ENCODE assay signal across 8 cellular contexts in the genomic region with DNA sequence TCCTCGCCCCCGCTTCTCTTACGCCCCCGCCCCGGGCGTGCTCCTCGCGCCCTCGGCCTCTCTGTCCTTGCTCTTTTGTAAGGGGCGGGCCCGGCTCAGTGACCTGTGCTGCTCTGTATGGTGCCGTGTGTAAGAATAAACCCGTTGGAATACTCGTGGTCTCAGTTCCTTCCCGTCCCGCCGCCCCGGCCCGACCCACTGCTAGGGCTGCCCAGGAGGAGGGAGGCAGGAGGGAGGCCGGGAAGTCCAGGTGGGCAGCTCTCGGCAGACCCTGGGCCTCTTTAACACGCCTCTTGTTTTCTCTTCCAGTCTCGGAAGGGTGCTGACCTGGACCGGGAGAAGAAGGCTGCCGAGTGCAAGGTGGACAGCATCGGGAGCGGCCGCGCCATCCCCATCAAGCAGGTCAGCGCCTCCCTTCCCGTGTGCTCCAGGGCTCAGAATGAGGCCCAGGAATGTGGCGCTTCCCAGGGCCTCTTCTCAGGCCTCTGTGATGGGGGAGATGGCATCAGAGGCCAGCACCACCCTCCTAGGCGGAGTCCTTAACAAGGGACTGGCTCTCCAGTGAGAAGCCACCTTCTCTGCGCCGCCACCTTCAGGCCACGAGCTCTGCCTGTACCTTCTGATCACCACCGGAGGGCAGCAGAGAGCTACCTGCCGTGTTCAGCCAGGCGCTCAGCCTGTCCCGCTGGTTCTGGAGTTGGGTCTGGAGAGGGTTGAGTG. TPM values are rescaled to one million over a fixed set of nuclear protein-coding genes. Genes with fewer than 3 reads are reported as not detected.
A peak's percentile ranks its signal among the peaks of the same experiment; 100 is the strongest.
DNase-seq lines count a peak whose midpoint lies in the region; ATAC-seq and TF ChIP-seq lines count a peak whose summit lies in the region.

No MANE protein-coding gene starts in this region.

- H3K27ac Mint-ChIP-seq in activated B cell treated with CpG ODN at 0.5 μM for 24 hours: no peak overlapping the region

- TF ChIP-seq CTCF in activated B cell treated with CpG ODN at 0.5 μM for 24 hours (IDR thresholded peaks at IDR 0.05) (peak; percentile 17), cardiac fibroblast (IDR thresholded peaks at IDR 0.05; ENCODE audit: low read depth, low read length) (peak; percentile 100), kidney epithelial cell (IDR thresholded peaks at IDR 0.05; ENCODE audit: insufficient read depth, low read length, poor library complexity, severe bottlenecking) (peak; percentile 100)

- H3K27me3 Mint-ChIP-seq in activated B cell treated with CpG ODN at 0.5 μM for 24 hours: peaks cover 4% of the 10 kb centered on the region

- peaks cover 2% of the 10 kb centered on the region for H3K36me3 Mint-ChIP-seq in activated B cell treated with CpG ODN at 0.5 μM for 24 hours (ENCODE audit: low read depth)

- H3K4me3 Mint-ChIP-seq in activated B cell treated with CpG ODN at 0.5 μM for 24 hours: no peak overlapping the region

- H3K4me1 Mint-ChIP-seq in activated B cell treated with CpG ODN at 0.5 μM for 24 hours: peaks cover 3% of the 10 kb centered on the region

- intact Hi-C loops in activated B cell treated with CpG ODN at 0.5 μM for 24 hours (cut with micrococcal nuclease): loop anchor here (1.0 kb wide), 4 partner anchors 45 to 180 kb away; no protein-coding TSS in a partner anchor

- DNase-seq in A172 (ENCODE audit: low spot score) (peak; percentile 79), NCI-H226 (peak; percentile 57), activated B cell treated with CpG ODN at 0.5 μM for 24 hours (peak; percentile 67), cardiac fibroblast (ENCODE audit: low read depth in 2 of 2) (peak; percentile 81 to 84), kidney epithelial cell (ENCODE audit: low read depth) (peak; percentile 31)
- peak; percentile 70 for DNase-seq in stimulated activated CD4-positive, alpha-beta T cell treated with anti-CD3 and anti-CD28 coated beads, Interleukin-2, amount 100 ng/mL, for 4 hours (ENCODE audit: low read depth)

- no peaks in the 10 kb centered on the region for H3K27me3 ChIP-seq in kidney epithelial cell (ENCODE audit: control insufficient read depth, insufficient read depth, low read length)

- no peaks in the 10 kb centered on the region for H3K9me3 Mint-ChIP-seq in activated B cell treated with CpG ODN at 0.5 μM for 24 hours

- CTCF ChIA-PET in activated B cell treated with CpG ODN at 0.5 μM for 24 hours (lab: Charles Lee): interaction anchor here (1.0 to 1.6 kb wide), 14 partner anchors 8 to 181 kb away, joined by 3 to 16 read pairs (median 4); no protein-coding TSS in a partner anchor

- H3K4me3 ChIP-seq in cardiac fibroblast (replicated peaks in 1 of 2; ENCODE audit: low read depth in 2 of 2, low read length in 2 of 2) (no peak overlapping the region), kidney epithelial cell (ENCODE audit: low read depth, low read length) (no peak overlapping the region)

- peak; percentile 93 for ATAC-seq in GM18511 (IDR thresholded peaks at IDR 0.05; ENCODE audit: unreplicated experiment)
- peak; percentile 69 for ATAC-seq in HG03103 (IDR thresholded peaks at IDR 0.05; ENCODE audit: low read depth, unreplicated experiment)
- peak; percentile 98 for ATAC-seq in activated B cell treated with CpG ODN at 0.5 μM for 24 hours (ENCODE audit: low read depth)

- POLR2A ChIA-PET in activated B cell treated with CpG ODN at 0.5 μM for 24 hours (lab: Charles Lee): interaction anchor here (0.6 kb wide), 1 partner anchor 181 kb away, joined by 5 read pairs; no protein-coding TSS in a partner anchor

- peaks cover 6% of the 10 kb centered on the region for H3K36me3 ChIP-seq in kidney epithelial cell (ENCODE audit: control insufficient read depth, insufficient read depth, low read length)

RNA-seq across cellular contexts. Expression of a gene that starts 37.4 kb away (rescaled TPM):
- 46.4 and 58.9 TPM in 2 replicates for total RNA-seq in A172 (2014; rRNA removed; shearing (Covaris generic))
- total RNA-seq in activated B cell treated with CpG ODN at 0.5 μM for 24 hours: 6.5 and 7.4 TPM in 2 replicates
- total RNA-seq in kidney epithelial cell: 77.4 and 92.8 TPM in 2 replicates

RNA-seq across cellular contexts. Expression of a gene that starts 40.4 kb away (rescaled TPM):
- total RNA-seq in A172 (2014; rRNA removed; shearing (Covaris generic)): 28.9 and 42.8 TPM in 2 replicates
- total RNA-seq in activated B cell treated with CpG ODN at 0.5 μM for 24 hours (40.5 and 43.5 TPM in 2 replicates), kidney epithelial cell (46.3 and 66.0 TPM in 2 replicates)

RNA-seq across cellular contexts. Expression of a gene that starts 43.0 kb away (rescaled TPM):
- total RNA-seq in A172 (2014; rRNA removed; shearing (Covaris generic)): 95.4 and 118 TPM in 2 replicates
- total RNA-seq in activated B cell treated with CpG ODN at 0.5 μM for 24 hours (97.6 and 103 TPM in 2 replicates), kidney epithelial cell (70.9 and 71.7 TPM in 2 replicates)

RNA-seq across cellular contexts. Expression of a gene that starts 43.8 kb away (rescaled TPM):
- total RNA-seq in A172 (2014; rRNA removed; shearing (Covaris generic)): 0.41 TPM in 1 of 2 replicates, not detected in the other
- not detected in 2 replicates for total RNA-seq in activated B cell treated with CpG ODN at 0.5 μM for 24 hours
- total RNA-seq in kidney epithelial cell: not detected in 2 replicates

Comparison
In these comparisons a context has a peak if more than half of its experiments do, and no peak if none do; other contexts are left out.
1. DNase-seq: peak in every context shown above with its lines; median percentile 82 in cardiac fibroblast; 79 in A172; 70 in stimulated activated CD4-positive, alpha-beta T cell treated with anti-CD3 and anti-CD28 coated beads, Interleukin-2, amount 100 ng/mL, for 4 hours; 67 in activated B cell treated with CpG ODN at 0.5 μM for 24 hours; 57 in NCI-H226; 31 in kidney epithelial cell.
2. CTCF ChIP-seq: peak in every context shown above with its lines; median percentile 100 in cardiac fibroblast; 100 in kidney epithelial cell; 17 in activated B cell treated with CpG ODN at 0.5 μM for 24 hours.